ENCODE assay signal across 1 cellular context in genomic region chr6:11343963-11344714, GRCh38.
TF ChIP-seq lines count a peak whose summit lies in the region.

No MANE protein-coding gene starts in this region.

TF ChIP-seq in IMR-90, 13 proteins besides CTCF, POLR2A, EP300 and RAD21 (continued from another document):
- TF ChIP-seq USF2 (IDR thresholded peaks at IDR 0.05; ENCODE audit: low read depth, low read length): no peak
